26 cellular contexts compared by ENCODE assay signal in the genomic region with DNA sequence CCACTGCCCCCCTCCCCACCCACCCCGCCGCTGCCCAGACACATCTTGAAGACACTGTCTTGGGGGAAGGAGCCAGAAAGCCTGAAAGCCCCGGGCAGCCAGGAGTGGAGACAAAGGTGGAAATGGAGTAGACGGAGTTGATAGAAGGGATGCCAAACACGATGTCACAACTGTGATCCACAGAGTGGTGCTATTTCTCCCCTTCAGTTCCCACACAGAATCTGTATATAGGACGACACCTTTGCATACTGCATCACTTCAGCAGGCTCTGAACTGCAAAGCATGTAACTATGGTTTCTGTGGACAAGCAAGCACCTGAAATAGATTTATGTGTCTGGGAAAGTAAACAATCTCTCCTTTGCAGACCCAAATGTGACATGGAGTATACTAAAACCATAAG. TPM values are rescaled to one million over a fixed set of nuclear protein-coding genes. Genes with fewer than 3 reads are reported as not detected.
"Had no signal": no experiment of that assay in that cellular context is flagged by ENCODE, and none has a peak within 500 bp of the region (broad histone marks: within the 10 kb centered on the region; RNA-seq: fewer than 3 reads in every experiment).

No MANE protein-coding gene starts in this region.

- H3K4me1 Mint-ChIP-seq: endodermal cell; natural killer cell; stimulated activated effector memory CD8-positive, alpha-beta T cell treated with anti-CD3 and anti-CD28 coated beads, Interleukin-12 subunit alpha, Interleukin-12 subunit beta, amount 100 ng/mL, for 72 hours had no signal

- ATAC-seq: esophagus mucosa; gastrocnemius medialis; left lung; natural killer cell; psoas muscle; right cardiac atrium; stimulated activated effector memory CD8-positive, alpha-beta T cell treated with anti-CD3 and anti-CD28 coated beads, Interleukin-12 subunit alpha, Interleukin-12 subunit beta, amount 100 ng/mL, for 72 hours had no signal

- H3K4me3 Mint-ChIP-seq: dendritic cell treated with granulocyte-macrophage colony-stimulating factor and Interleukin-4, amounts not matched to agents 40 ng/mL and 50 ng/mL, for 4 days; endodermal cell; natural killer cell; stimulated activated effector memory CD8-positive, alpha-beta T cell treated with anti-CD3 and anti-CD28 coated beads, Interleukin-12 subunit alpha, Interleukin-12 subunit beta, amount 100 ng/mL, for 72 hours; type B pancreatic cell had no signal

- H3K9me3 Mint-ChIP-seq: natural killer cell had no signal

- DNase-seq: colonic mucosa; effector CD8-positive, alpha-beta T cell; endodermal cell; foreskin fibroblast; gastrocnemius medialis; head of caudate nucleus; kidney; left lung; mammary epithelial cell; natural killer cell; occipital lobe; ovary; posterior cingulate gyrus; psoas muscle; sigmoid colon; stimulated activated CD4-positive, alpha-beta T cell treated with anti-CD3 and anti-CD28 coated beads, Interleukin-2, amount 100 ng/mL, for 24 hours; stimulated activated CD4-positive, alpha-beta T cell treated with anti-CD3 and anti-CD28 coated beads, Interleukin-4, amount 100 ng/mL, for 24 hours; stimulated activated naive CD4-positive, alpha-beta T cell treated with Interleukin-2 at 50 U/mL for 16 hours; stomach; thyroid gland had no signal

- H3K36me3 Mint-ChIP-seq: natural killer cell; stimulated activated effector memory CD8-positive, alpha-beta T cell treated with anti-CD3 and anti-CD28 coated beads, Interleukin-12 subunit alpha, Interleukin-12 subunit beta, amount 100 ng/mL, for 72 hours; type B pancreatic cell had no signal

- H3K27ac Mint-ChIP-seq: dendritic cell treated with granulocyte-macrophage colony-stimulating factor and Interleukin-4, amounts not matched to agents 40 ng/mL and 50 ng/mL, for 4 days; endodermal cell; natural killer cell; stimulated activated effector memory CD8-positive, alpha-beta T cell treated with anti-CD3 and anti-CD28 coated beads, Interleukin-12 subunit alpha, Interleukin-12 subunit beta, amount 100 ng/mL, for 72 hours; type B pancreatic cell had no signal

RNA-seq across cellular contexts. Expression of a gene that starts 56.4 kb away (rescaled TPM):
- total RNA-seq: glomerular endothelial cell, mammary epithelial cell had no signal
